In the genomic region with DNA sequence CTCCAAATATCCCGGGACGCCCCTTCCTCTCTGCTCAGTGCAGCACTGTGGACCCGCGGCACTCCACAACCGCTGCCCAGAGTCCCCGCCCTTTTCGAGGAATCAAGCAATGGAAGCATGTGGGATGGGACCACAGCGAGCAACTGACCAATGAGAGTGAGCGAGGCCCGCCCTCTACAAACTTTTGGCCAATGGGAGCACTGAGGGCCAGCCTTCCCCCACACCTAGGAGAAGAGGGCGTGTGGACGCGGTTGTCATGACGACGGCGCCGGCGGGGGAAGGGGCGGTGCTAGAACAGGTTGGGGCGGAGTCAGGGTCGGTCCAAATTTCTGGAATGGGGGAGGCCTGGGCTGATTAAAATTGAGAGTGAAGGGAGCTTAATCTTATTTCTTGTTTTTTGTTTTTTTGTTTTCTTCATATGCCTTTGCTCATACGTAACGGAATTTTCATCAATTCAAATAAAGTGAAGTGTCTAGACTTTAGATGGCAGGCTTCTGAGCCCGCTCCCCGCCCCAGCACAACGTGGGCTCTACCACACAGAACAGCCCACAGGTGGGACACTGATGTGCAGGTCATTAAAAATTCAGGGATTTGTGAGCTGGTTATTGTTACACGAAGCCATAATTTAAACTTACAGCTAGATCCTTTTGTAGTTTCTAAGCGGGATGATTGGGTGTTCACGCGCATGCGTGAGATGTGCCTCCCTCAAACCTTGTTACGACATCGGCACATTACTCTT, we compare ENCODE assay signal across 7 cellular contexts. TPM values are rescaled to one million over a fixed set of nuclear protein-coding genes. Genes with fewer than 3 reads are reported as not detected.
DNase-seq lines count a peak whose midpoint lies in the region; ATAC-seq, FAIRE-seq and TF ChIP-seq lines count a peak whose summit lies in the region.

A gene (minus strand): TSS at position 84 of the 739 bp plus-strand sequence. CDS start 200 bp downstream, outside the sequence.

- peak within 1 kb of the TSS; percentile 94 for H3K4me3 Mint-ChIP-seq in WTC11

- H3K4me1 Mint-ChIP-seq in WTC11: peaks cover 8% of the 10 kb centered on the region; the same call in 1 of the 2 replicates

- H2AFZ ChIP-seq in keratinocyte (ENCODE audit: control insufficient read depth, low read length): peak within 1 kb of the TSS; percentile 92

- POLR2A ChIA-PET in WTC11 (lab: Charles Lee): no interaction called here

- dilution Hi-C loops in keratinocyte (cut with MboI; ENCODE audit: extremely low pct_ligation_motif_present, low sequenced_read_pairs): no loop called here

- H3K79me2 ChIP-seq in keratinocyte (ENCODE audit: control insufficient read depth, insufficient read depth, low read length): no peaks in the 10 kb centered on the region

- peak within 1 kb of the TSS; percentile 76 for H3K9ac ChIP-seq in keratinocyte (ENCODE audit: control insufficient read depth, extremely low read depth, insufficient read depth, low read length)

- peaks cover 71% of the 10 kb centered on the region for H3K27me3 Mint-ChIP-seq in WTC11 (ENCODE audit: low read depth)

- H3K27ac ChIP-seq in keratinocyte (ENCODE audit: control insufficient read depth, insufficient read depth, low read length): peak within 1 kb of the TSS; percentile 91

- H3K27ac Mint-ChIP-seq in WTC11: peak within 1 kb of the TSS; percentile 94

- H3K9me1 ChIP-seq in keratinocyte (ENCODE audit: control insufficient read depth, extremely low read depth, insufficient read depth, low read length): no peaks in the 10 kb centered on the region

- no peaks in the 10 kb centered on the region for H3K27me3 ChIP-seq in keratinocyte (ENCODE audit: control insufficient read depth, extremely low read depth, insufficient read depth, low read length)

- TF ChIP-seq CTCF in WTC11 (IDR thresholded peaks at IDR 0.05): no peak
- no peak for TF ChIP-seq CTCF in choroid plexus epithelial cell (conservative IDR thresholded peaks at IDR 0.05; ENCODE audit: low read depth, low read length)
- TF ChIP-seq CTCF in keratinocyte (optimal IDR thresholded peaks at IDR 0.05 in 1 of 3, IDR thresholded peaks at IDR 0.05 in 1 of 3, conservative IDR thresholded peaks at IDR 0.05 in 1 of 3; ENCODE audit: extremely low read depth in 1 of 3, insufficient read depth in 2 of 3, low read length in 3 of 3): no peak

- H4K20me1 ChIP-seq in keratinocyte (ENCODE audit: control insufficient read depth, extremely low read depth, insufficient read depth, low read length): no peaks in the 10 kb centered on the region

- TF ChIP-seq POLR2A in GM18505 (IDR thresholded peaks at IDR 0.05; ENCODE audit: borderline replicate concordance, extremely low read depth, insufficient read depth, insufficient read length): no peak

- CTCF ChIA-PET in WTC11 (lab: Charles Lee): interaction anchor here (0.6 to 3.2 kb wide), 41 partner anchors 8 to 488 kb away, joined by 3 to 64 read pairs (median 4); a partner anchor contains a TSS

- peak; percentile 77 for FAIRE-seq in keratinocyte (lab: Jason Lieb, UNC)

- H3K4me3 ChIP-seq in choroid plexus epithelial cell (ENCODE audit: low read depth, low read length): peak within 1 kb of the TSS; percentile 63
- H3K4me3 ChIP-seq in keratinocyte (ENCODE audit: control insufficient read depth in 2 of 3, extremely low read depth in 1 of 3, insufficient read depth in 2 of 3, low read depth in 1 of 3, low read length in 3 of 3): peak within 1 kb of the TSS; percentile 73 to 79 (median 76)

- ATAC-seq in GM18505 (IDR thresholded peaks at IDR 0.05; ENCODE audit: unreplicated experiment) (peak; percentile 89), HG03175 (IDR thresholded peaks at IDR 0.05; ENCODE audit: unreplicated experiment) (peak; percentile 85), WTC11 (peak; percentile 95)

- H3K9me3 ChIP-seq in keratinocyte (ENCODE audit: control insufficient read depth, low read depth, low read length): no peaks in the 10 kb centered on the region

- H3K36me3 Mint-ChIP-seq in WTC11: no peaks in the 10 kb centered on the region

- peak within 1 kb of the TSS; percentile 93 for H3K4me2 ChIP-seq in keratinocyte (ENCODE audit: control insufficient read depth, extremely low read depth, insufficient read depth, low read depth, low read length)

- no peaks in the 10 kb centered on the region for H3K9me3 Mint-ChIP-seq in WTC11

- DNase-seq in NCI-H2227 treated with DMSO at 0.1 percent for 48 hours (lab: John Stamatoyannopoulos, UW) (peak; percentile 100), WTC11 (ENCODE audit: low spot score) (peak; percentile 98), choroid plexus epithelial cell (ENCODE audit: low read depth) (peak; percentile 99), keratinocyte (ENCODE audit: low read depth, low spot score) (peak; percentile 93)
- peak; percentile 59 to 77 for DNase-seq in stimulated activated CD4-positive, alpha-beta T cell treated with anti-CD3 and anti-CD28 coated beads, Interleukin-12 subunit alpha, Interleukin-12 subunit beta, amount 100 ng/mL, for 24 hours (ENCODE audit: low read depth in 2 of 2)

- H3K36me3 ChIP-seq in keratinocyte (ENCODE audit: control insufficient read depth in 2 of 2, extremely low read depth in 1 of 2, insufficient read depth in 2 of 2, low read length in 2 of 2): no peaks in the 10 kb centered on the region

- H3K4me1 ChIP-seq in keratinocyte (ENCODE audit: control insufficient read depth, extremely low read depth, insufficient read depth, low read length): peaks cover 10% of the 10 kb centered on the region

TF ChIP-seq in WTC11, 78 proteins besides CTCF, POLR2A, EP300 and RAD21:
- TF ChIP-seq, protein P1, sequence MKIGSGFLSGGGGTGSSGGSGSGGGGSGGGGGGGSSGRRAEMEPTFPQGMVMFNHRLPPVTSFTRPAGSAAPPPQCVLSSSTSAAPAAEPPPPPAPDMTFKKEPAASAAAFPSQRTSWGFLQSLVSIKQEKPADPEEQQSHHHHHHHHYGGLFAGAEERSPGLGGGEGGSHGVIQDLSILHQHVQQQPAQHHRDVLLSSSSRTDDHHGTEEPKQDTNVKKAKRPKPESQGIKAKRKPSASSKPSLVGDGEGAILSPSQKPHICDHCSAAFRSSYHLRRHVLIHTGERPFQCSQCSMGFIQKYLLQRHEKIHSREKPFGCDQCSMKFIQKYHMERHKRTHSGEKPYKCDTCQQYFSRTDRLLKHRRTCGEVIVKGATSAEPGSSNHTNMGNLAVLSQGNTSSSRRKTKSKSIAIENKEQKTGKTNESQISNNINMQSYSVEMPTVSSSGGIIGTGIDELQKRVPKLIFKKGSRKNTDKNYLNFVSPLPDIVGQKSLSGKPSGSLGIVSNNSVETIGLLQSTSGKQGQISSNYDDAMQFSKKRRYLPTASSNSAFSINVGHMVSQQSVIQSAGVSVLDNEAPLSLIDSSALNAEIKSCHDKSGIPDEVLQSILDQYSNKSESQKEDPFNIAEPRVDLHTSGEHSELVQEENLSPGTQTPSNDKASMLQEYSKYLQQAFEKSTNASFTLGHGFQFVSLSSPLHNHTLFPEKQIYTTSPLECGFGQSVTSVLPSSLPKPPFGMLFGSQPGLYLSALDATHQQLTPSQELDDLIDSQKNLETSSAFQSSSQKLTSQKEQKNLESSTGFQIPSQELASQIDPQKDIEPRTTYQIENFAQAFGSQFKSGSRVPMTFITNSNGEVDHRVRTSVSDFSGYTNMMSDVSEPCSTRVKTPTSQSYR (CRISPR knock-in tag; IDR thresholded peaks at IDR 0.05): no peak
- TF ChIP-seq FOXK1 (CRISPR knock-in tag; IDR thresholded peaks at IDR 0.05): 0 out of 2 replicates have a peak, but pooled peaks have one; percentile 21
- peak; percentile 93 for TF ChIP-seq SP1 (CRISPR knock-in tag; conservative IDR thresholded peaks at IDR 0.05)
- TF ChIP-seq, protein P2, sequence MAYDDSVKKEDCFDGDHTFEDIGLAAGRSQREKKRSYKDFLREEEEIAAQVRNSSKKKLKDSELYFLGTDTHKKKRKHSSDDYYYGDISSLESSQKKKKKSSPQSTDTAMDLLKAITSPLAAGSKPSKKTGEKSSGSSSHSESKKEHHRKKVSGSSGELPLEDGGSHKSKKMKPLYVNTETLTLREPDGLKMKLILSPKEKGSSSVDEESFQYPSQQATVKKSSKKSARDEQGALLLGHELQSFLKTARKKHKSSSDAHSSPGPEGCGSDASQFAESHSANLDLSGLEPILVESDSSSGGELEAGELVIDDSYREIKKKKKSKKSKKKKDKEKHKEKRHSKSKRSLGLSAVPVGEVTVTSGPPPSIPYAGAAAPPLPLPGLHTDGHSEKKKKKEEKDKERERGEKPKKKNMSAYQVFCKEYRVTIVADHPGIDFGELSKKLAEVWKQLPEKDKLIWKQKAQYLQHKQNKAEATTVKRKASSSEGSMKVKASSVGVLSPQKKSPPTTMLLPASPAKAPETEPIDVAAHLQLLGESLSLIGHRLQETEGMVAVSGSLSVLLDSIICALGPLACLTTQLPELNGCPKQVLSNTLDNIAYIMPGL (CRISPR knock-in tag; IDR thresholded peaks at IDR 0.05): no peak
- TF ChIP-seq NFYB (CRISPR knock-in tag; conservative IDR thresholded peaks at IDR 0.05; ENCODE audit: low read depth): peak; percentile 98

RNA-seq across cellular contexts. Expression of the gene that starts here (rescaled TPM):
- total RNA-seq in WTC11 (2021): 4.0 to 5.9 TPM (median 5.6 TPM) in 3 replicates
- polyA plus RNA-seq in keratinocyte: 8.5 to 14.3 TPM (median 12.9 TPM) in 3 replicates
- 0.61 TPM for polyA plus RNA-seq in keratinocyte (2011; ENCODE audit: low read depth)
- 9.8 and 12.0 TPM in 2 replicates for polyA plus RNA-seq in keratinocyte (2011; cell fraction: cytosol; rRNA removed)
- 7.5 and 9.1 TPM in 2 replicates for polyA plus RNA-seq in keratinocyte (2011; cell fraction: nucleus; rRNA removed)
- polyA plus RNA-seq in keratinocyte (2012; ENCODE audit: low replicate concordance): 3.6 and 11.3 TPM in 2 replicates
- polyA minus RNA-seq in keratinocyte: 5.5 to 13.0 TPM (median 6.0 TPM) in 3 replicates
- polyA minus RNA-seq in keratinocyte (2011; cell fraction: cytosol; rRNA and poly(A)+ RNA removed): 7.5 TPM
- 1.1 and 2.0 TPM in 2 replicates for polyA minus RNA-seq in keratinocyte (2011; cell fraction: nucleus; rRNA and poly(A)+ RNA removed)

Comparison
In these comparisons a context has a peak if more than half of its experiments do, and no peak if none do; other contexts are left out.
1. Peak in every context shown above with its lines: DNase-seq, ATAC-seq, H3K4me3 ChIP-seq and H3K27ac ChIP-seq.